ENCODE assay signal across 15 cellular contexts in the genomic region with DNA sequence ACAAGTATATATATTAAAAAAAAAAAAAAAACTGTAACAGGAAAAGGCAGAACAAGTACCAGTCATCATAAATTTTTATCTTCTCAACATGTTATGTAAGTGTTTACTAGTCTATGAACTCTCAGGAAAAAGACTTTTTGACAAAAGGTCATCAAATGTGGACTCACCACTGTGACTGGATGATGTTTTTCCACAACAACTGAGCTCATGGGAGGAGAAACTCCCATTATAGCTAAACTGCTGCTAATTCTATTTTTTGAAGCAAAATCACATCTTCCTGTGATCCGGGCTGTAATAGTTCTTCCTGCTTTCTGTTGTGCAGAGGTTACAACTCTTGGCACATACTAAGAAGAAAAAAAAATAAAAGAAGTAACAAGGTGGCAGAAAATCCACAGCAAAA. TPM values are rescaled to one million over a fixed set of nuclear protein-coding genes. Genes with fewer than 3 reads are reported as not detected.
DNase-seq lines count a peak whose midpoint lies in the region; ATAC-seq, FAIRE-seq and TF ChIP-seq lines count a peak whose summit lies in the region.
"Had no signal": no experiment of that assay in that cellular context is flagged by ENCODE, and none has a peak within 500 bp of the region (broad histone marks: within the 10 kb centered on the region; RNA-seq: fewer than 3 reads in every experiment).

No MANE protein-coding gene starts in this region.

- H3K36me3 Mint-ChIP-seq in activated CD4-positive, alpha-beta T cell treated with anti-CD3 and anti-CD28 coated beads, Interleukin-2, amount 10 ng/mL, durations not matched to agents 7 days and 5 days (ENCODE audit: low read depth): peaks cover 29% of the 10 kb centered on the region
- peaks cover 45% of the 10 kb centered on the region for H3K36me3 Mint-ChIP-seq in activated CD4-positive, alpha-beta memory T cell treated with anti-CD3 and anti-CD28 coated beads, Interleukin-2, amount 10 ng/mL, durations not matched to agents 7 days and 5 days (ENCODE audit: low read depth)
- H3K36me3 Mint-ChIP-seq in nephron progenitor cell (ENCODE audit: low read depth) (peaks cover 17% of the 10 kb centered on the region), HFFc6 (ENCODE audit: low read depth) (no peaks in the 10 kb centered on the region)

- H3K9ac ChIP-seq in endothelial cell of umbilical vein (replicated peaks; ENCODE audit: extremely low read depth, insufficient read depth, low read length): peak overlapping the region; percentile 41
- H3K9ac ChIP-seq: SK-N-SH had no signal

- H3K4me3 Mint-ChIP-seq in activated CD4-positive, alpha-beta T cell treated with anti-CD3 and anti-CD28 coated beads, Interleukin-2, amount 10 ng/mL, durations not matched to agents 7 days and 5 days: no peak overlapping the region
- peak overlapping the region; percentile 25 for H3K4me3 Mint-ChIP-seq in activated CD4-positive, alpha-beta memory T cell treated with anti-CD3 and anti-CD28 coated beads, Interleukin-2, amount 10 ng/mL, durations not matched to agents 7 days and 5 days
- H3K4me3 Mint-ChIP-seq in nephron progenitor cell (no peak overlapping the region), HFFc6 (no peak overlapping the region)

- POLR2A ChIA-PET in activated CD4-positive, alpha-beta T cell treated with anti-CD3 and anti-CD28 coated beads, Interleukin-2, amount 10 ng/mL, durations not matched to agents 7 days and 5 days (lab: Charles Lee): no interaction called here
- POLR2A ChIA-PET in activated CD4-positive, alpha-beta memory T cell treated with anti-CD3 and anti-CD28 coated beads, Interleukin-2, amount 10 ng/mL, durations not matched to agents 7 days and 5 days (lab: Charles Lee): interaction anchor here (0.7 to 2.5 kb wide), 4 partner anchors 9 to 168 kb away, joined by 3 to 12 read pairs (median 5); a partner anchor contains a TSS
- POLR2A ChIA-PET in endothelial cell of umbilical vein (lab: Charles Lee): interaction anchor here (0.7 kb wide), 1 partner anchor 95 kb away, joined by 4 read pairs; no protein-coding TSS in a partner anchor

- no peaks in the 10 kb centered on the region for H3K27me3 Mint-ChIP-seq in activated CD4-positive, alpha-beta T cell treated with anti-CD3 and anti-CD28 coated beads, Interleukin-2, amount 10 ng/mL, durations not matched to agents 7 days and 5 days
- H3K27me3 Mint-ChIP-seq in activated CD4-positive, alpha-beta memory T cell treated with anti-CD3 and anti-CD28 coated beads, Interleukin-2, amount 10 ng/mL, durations not matched to agents 7 days and 5 days: no peaks in the 10 kb centered on the region
- H3K27me3 Mint-ChIP-seq in nephron progenitor cell (ENCODE audit: low read depth, poor library complexity) (no peaks in the 10 kb centered on the region), HFFc6 (ENCODE audit: insufficient read depth) (no peaks in the 10 kb centered on the region)
- H3K27me3 Mint-ChIP-seq: progenitor cell of endocrine pancreas had no signal

- no peak for TF ChIP-seq POLR2A in endothelial cell of umbilical vein (IDR thresholded peaks at IDR 0.05; ENCODE audit: low read depth, low read length)

- intact Hi-C loops in endothelial cell of umbilical vein (cut with micrococcal nuclease): loop anchor here (5.0 kb wide), 2 partner anchors 35 to 80 kb away; no protein-coding TSS in a partner anchor
- intact Hi-C loops in sciatic nerve (cut with DNase I): loop anchor here (10.0 kb wide), 1 partner anchor 443 kb away; a partner anchor contains a TSS

- H3K27ac ChIP-seq in endothelial cell of umbilical vein (ENCODE audit: insufficient read depth, low read depth, low read length) (peak overlapping the region; percentile 66), WERI-Rb-1 (no peak overlapping the region)
- H3K27ac ChIP-seq: lower lobe of right lung, PC-9 had no signal

- H3K79me2 ChIP-seq in endothelial cell of umbilical vein (ENCODE audit: control insufficient read depth, insufficient read depth, low read length): no peaks in the 10 kb centered on the region

- no peak for DNase-seq in activated CD4-positive, alpha-beta T cell treated with anti-CD3 and anti-CD28 coated beads, Interleukin-2, amount 10 ng/mL, durations not matched to agents 7 days and 5 days
- DNase-seq in activated CD4-positive, alpha-beta T cell treated with anti-CD3 and anti-CD28 coated beads, Interleukin-2, amount 50 U/mL, for 4 hours: no peak
- no peak for DNase-seq in activated CD4-positive, alpha-beta memory T cell treated with anti-CD3 and anti-CD28 coated beads, Interleukin-2, amount 10 ng/mL, durations not matched to agents 7 days and 5 days
- peak; percentile 95 for DNase-seq in endothelial cell of umbilical vein (ENCODE audit: low read depth, low spot score)
- no peak for DNase-seq in sciatic nerve (ENCODE audit: low spot score)
- DNase-seq in nephron progenitor cell: no peak
- DNase-seq in HFFc6: no peak
- DNase-seq in WERI-Rb-1: no peak
- DNase-seq: lower lobe of right lung, NCI-H2107, NCI-H774, PC-9, SK-N-SH had no signal

- H3K4me2 ChIP-seq in endothelial cell of umbilical vein (ENCODE audit: insufficient read depth, low read length): peak overlapping the region; percentile 73
- H3K4me2 ChIP-seq: PC-9, SK-N-SH had no signal

- peak; percentile 66 for ATAC-seq in sciatic nerve

- no peaks in the 10 kb centered on the region for H3K9me1 ChIP-seq in endothelial cell of umbilical vein (replicated peaks; ENCODE audit: control insufficient read depth, extremely low read depth, insufficient read depth, low read length)

- no peaks in the 10 kb centered on the region for H3K9me3 ChIP-seq in endothelial cell of umbilical vein (replicated peaks; ENCODE audit: control insufficient read depth, insufficient read depth, low read length)
- no peaks in the 10 kb centered on the region for H3K9me3 ChIP-seq in WERI-Rb-1 (ENCODE audit: severe bottlenecking)
- H3K9me3 ChIP-seq: lower lobe of right lung, SK-N-SH had no signal

- TF ChIP-seq CTCF in endothelial cell of umbilical vein (IDR thresholded peaks at IDR 0.05; ENCODE audit: extremely low read depth in 1 of 2, insufficient read depth in 1 of 2, low read depth in 1 of 2, low read length in 2 of 2): no peak
- no peak for TF ChIP-seq CTCF in nephron progenitor cell (IDR thresholded peaks at IDR 0.05)
- TF ChIP-seq CTCF in HFFc6 (IDR thresholded peaks at IDR 0.05): no peak
- TF ChIP-seq CTCF in WERI-Rb-1 (IDR thresholded peaks at IDR 0.05; ENCODE audit: low read depth, low read length): no peak

- H3K36me3 ChIP-seq in endothelial cell of umbilical vein (ENCODE audit: control insufficient read depth in 2 of 2, extremely low read depth in 1 of 2, insufficient read depth in 2 of 2, low read length in 2 of 2) (no peaks in the 10 kb centered on the region), WERI-Rb-1 (no peaks in the 10 kb centered on the region; the same call in 1 of the 2 replicates)

- H3K27ac Mint-ChIP-seq in activated CD4-positive, alpha-beta T cell treated with anti-CD3 and anti-CD28 coated beads, Interleukin-2, amount 10 ng/mL, durations not matched to agents 7 days and 5 days: peak overlapping the region; percentile 58
- peak overlapping the region; percentile 68 for H3K27ac Mint-ChIP-seq in activated CD4-positive, alpha-beta memory T cell treated with anti-CD3 and anti-CD28 coated beads, Interleukin-2, amount 10 ng/mL, durations not matched to agents 7 days and 5 days
- H3K27ac Mint-ChIP-seq in nephron progenitor cell: no peak overlapping the region
- no peak overlapping the region for H3K27ac Mint-ChIP-seq in HFFc6
- H3K27ac Mint-ChIP-seq: progenitor cell of endocrine pancreas had no signal

- peak overlapping the region in 1 of 3 experiments; percentile 10 for H3K4me3 ChIP-seq in endothelial cell of umbilical vein (replicated peaks in 1 of 3; ENCODE audit: insufficient read depth in 1 of 3, low read depth in 1 of 3, low read length in 3 of 3)
- no peak overlapping the region for H3K4me3 ChIP-seq in WERI-Rb-1 (ENCODE audit: low read depth, low read length)
- H3K4me3 ChIP-seq: GM12878, lower lobe of right lung, PC-9 had no signal

- FAIRE-seq in endothelial cell of umbilical vein (lab: Jason Lieb, UNC): no peak
- FAIRE-seq: GM12878 had no signal

- H3K4me1 ChIP-seq in endothelial cell of umbilical vein (ENCODE audit: control insufficient read depth, extremely low read depth, insufficient read depth, low read length): peaks cover 29% of the 10 kb centered on the region
- H3K4me1 ChIP-seq: lower lobe of right lung had no signal

- CTCF ChIA-PET in activated CD4-positive, alpha-beta T cell treated with anti-CD3 and anti-CD28 coated beads, Interleukin-2, amount 10 ng/mL, durations not matched to agents 7 days and 5 days (lab: Charles Lee): no interaction called here
- CTCF ChIA-PET in activated CD4-positive, alpha-beta memory T cell treated with anti-CD3 and anti-CD28 coated beads, Interleukin-2, amount 10 ng/mL, durations not matched to agents 7 days and 5 days (lab: Charles Lee): interaction anchor here (1.0 to 1.4 kb wide), 2 partner anchors 441 to 497 kb away, joined by 3 read pairs; no protein-coding TSS in a partner anchor
- CTCF ChIA-PET in endothelial cell of umbilical vein (lab: Charles Lee): interaction anchor here (0.7 to 2.2 kb wide), 5 partner anchors 13 to 441 kb away, joined by 3 to 5 read pairs (median 4); a partner anchor contains a TSS

- peak overlapping the region; percentile 40 for H2AFZ ChIP-seq in endothelial cell of umbilical vein (ENCODE audit: low read depth, low read length)
- H2AFZ ChIP-seq: PC-9 had no signal

- no peaks in the 10 kb centered on the region for H3K27me3 ChIP-seq in endothelial cell of umbilical vein (ENCODE audit: control insufficient read depth in 2 of 2, insufficient read depth in 2 of 2, low read length in 2 of 2)
- no peaks in the 10 kb centered on the region for H3K27me3 ChIP-seq in WERI-Rb-1 (ENCODE audit: insufficient read depth, low read depth, severe bottlenecking)

- no peaks in the 10 kb centered on the region for H3K9me3 Mint-ChIP-seq in activated CD4-positive, alpha-beta T cell treated with anti-CD3 and anti-CD28 coated beads, Interleukin-2, amount 10 ng/mL, durations not matched to agents 7 days and 5 days
- no peaks in the 10 kb centered on the region for H3K9me3 Mint-ChIP-seq in activated CD4-positive, alpha-beta memory T cell treated with anti-CD3 and anti-CD28 coated beads, Interleukin-2, amount 10 ng/mL, durations not matched to agents 7 days and 5 days
- H3K9me3 Mint-ChIP-seq in nephron progenitor cell: no peaks in the 10 kb centered on the region
- H3K9me3 Mint-ChIP-seq in HFFc6: no peaks in the 10 kb centered on the region

- dilution Hi-C loops in endothelial cell of umbilical vein (cut with MboI; ENCODE audit: extremely low pct_ligation_motif_present, low sequenced_read_pairs): no loop called here

- H3K4me1 Mint-ChIP-seq in activated CD4-positive, alpha-beta T cell treated with anti-CD3 and anti-CD28 coated beads, Interleukin-2, amount 10 ng/mL, durations not matched to agents 7 days and 5 days: peaks cover 11% of the 10 kb centered on the region
- H3K4me1 Mint-ChIP-seq in activated CD4-positive, alpha-beta memory T cell treated with anti-CD3 and anti-CD28 coated beads, Interleukin-2, amount 10 ng/mL, durations not matched to agents 7 days and 5 days: peaks cover 17% of the 10 kb centered on the region
- H3K4me1 Mint-ChIP-seq in nephron progenitor cell (no peaks in the 10 kb centered on the region), HFFc6 (ENCODE audit: low read depth) (peaks cover 18% of the 10 kb centered on the region)

- no TSS peak for BruUV-seq in endothelial cell of umbilical vein (replicated peaks; lab: Mats Ljungman, UMichigan)

- H4K20me1 ChIP-seq in endothelial cell of umbilical vein (replicated peaks; ENCODE audit: control insufficient read depth, extremely low read depth, insufficient read depth, low read length): no peaks in the 10 kb centered on the region

RNA-seq across cellular contexts. Expression of a gene that starts 39.6 kb away (rescaled TPM):
- total RNA-seq in activated CD4-positive, alpha-beta T cell treated with anti-CD3 and anti-CD28 coated beads, Interleukin-2, amount 10 ng/mL, durations not matched to agents 7 days and 5 days: 10 to 100 TPM; 19.1 to 23.3 TPM
- total RNA-seq in activated CD4-positive, alpha-beta memory T cell treated with anti-CD3 and anti-CD28 coated beads, Interleukin-2, amount 10 ng/mL, durations not matched to agents 7 days and 5 days: 10 to 100 TPM; 21.5 TPM
- total RNA-seq in endothelial cell of umbilical vein: 7.8 and 8.3 TPM in 2 replicates
- 10.9 and 15.9 TPM in 2 replicates for polyA plus RNA-seq in endothelial cell of umbilical vein
- 9.6 and 14.4 TPM in 2 replicates for polyA plus RNA-seq in endothelial cell of umbilical vein (2011; cell fraction: cytosol; rRNA removed)
- polyA plus RNA-seq in endothelial cell of umbilical vein (2011; cell fraction: nucleus; rRNA removed): 21.0 and 25.9 TPM in 2 replicates
- 7.0 and 10.0 TPM in 2 replicates for polyA plus RNA-seq in endothelial cell of umbilical vein (2012)
- 7.3 and 10.9 TPM in 2 replicates for polyA minus RNA-seq in endothelial cell of umbilical vein
- 12.3 TPM for polyA minus RNA-seq in endothelial cell of umbilical vein (2011; cell fraction: cytosol; rRNA and poly(A)+ RNA removed)
- 8.4 and 16.6 TPM in 2 replicates for polyA minus RNA-seq in endothelial cell of umbilical vein (2011; cell fraction: nucleus; rRNA and poly(A)+ RNA removed)
- total RNA-seq in sciatic nerve: 11.7 TPM
- total RNA-seq in HFFc6 (2021; fragmentation: NEBNext Ultra II Directional; extraction: Animal tissue kit (Norgen Biotek cat#: 25700)): 1 to 10 TPM; 3.7 to 6.9 (median 5.4) TPM

Comparison
In these comparisons a context has a peak if more than half of its experiments do, and no peak if none do; other contexts are left out.
1. H3K27ac Mint-ChIP-seq: peak in activated CD4-positive, alpha-beta T cell treated with anti-CD3 and anti-CD28 coated beads, Interleukin-2, amount 10 ng/mL, durations not matched to agents 7 days and 5 days (single experiment) and activated CD4-positive, alpha-beta memory T cell treated with anti-CD3 and anti-CD28 coated beads, Interleukin-2, amount 10 ng/mL, durations not matched to agents 7 days and 5 days (single experiment); none in nephron progenitor cell (single experiment) and HFFc6 (single experiment).